ENCODE assay signal across 8 cellular contexts in the genomic region with DNA sequence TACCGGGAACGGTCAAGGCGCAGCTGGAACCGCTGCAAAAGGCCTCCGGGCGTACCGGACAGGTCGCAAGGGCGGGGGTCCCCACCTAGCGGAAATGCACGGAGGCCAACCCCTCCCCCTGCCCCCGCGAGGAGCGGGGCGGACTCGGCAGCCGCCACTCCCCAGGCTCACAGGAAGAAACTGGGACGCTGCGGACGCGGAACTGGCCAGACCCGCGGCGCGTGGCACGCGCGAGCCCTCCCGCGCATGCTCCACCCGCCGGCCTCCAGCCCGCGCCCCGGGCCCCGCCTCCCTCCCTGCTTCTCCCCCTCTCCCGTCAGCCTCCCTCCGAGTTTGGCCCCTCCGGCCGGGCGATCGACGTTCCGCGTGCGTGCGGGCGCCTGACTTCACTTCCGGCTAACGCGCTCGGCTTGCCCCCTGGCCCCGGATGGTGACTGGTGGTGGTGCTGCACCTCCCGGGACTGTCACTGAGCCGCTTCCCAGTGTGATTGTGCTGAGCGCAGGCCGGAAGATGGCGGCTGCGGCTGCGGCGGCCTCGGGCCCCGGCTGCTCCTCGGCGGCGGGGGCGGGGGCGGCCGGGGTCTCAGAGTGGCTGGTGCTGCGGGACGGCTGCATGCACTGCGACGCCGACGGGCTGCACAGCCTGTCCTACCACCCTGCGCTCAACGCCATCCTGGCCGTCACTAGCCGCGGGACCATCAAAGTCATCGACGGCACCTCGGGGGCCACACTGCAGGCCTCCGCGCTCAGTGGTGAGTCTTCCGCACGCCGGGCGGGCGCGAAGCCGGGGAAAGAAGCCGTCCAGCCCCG. TPM values are rescaled to one million over a fixed set of nuclear protein-coding genes. Genes with fewer than 3 reads are reported as not detected.
DNase-seq lines count a peak whose midpoint lies in the region; ATAC-seq and TF ChIP-seq lines count a peak whose summit lies in the region.

A gene with protein sequence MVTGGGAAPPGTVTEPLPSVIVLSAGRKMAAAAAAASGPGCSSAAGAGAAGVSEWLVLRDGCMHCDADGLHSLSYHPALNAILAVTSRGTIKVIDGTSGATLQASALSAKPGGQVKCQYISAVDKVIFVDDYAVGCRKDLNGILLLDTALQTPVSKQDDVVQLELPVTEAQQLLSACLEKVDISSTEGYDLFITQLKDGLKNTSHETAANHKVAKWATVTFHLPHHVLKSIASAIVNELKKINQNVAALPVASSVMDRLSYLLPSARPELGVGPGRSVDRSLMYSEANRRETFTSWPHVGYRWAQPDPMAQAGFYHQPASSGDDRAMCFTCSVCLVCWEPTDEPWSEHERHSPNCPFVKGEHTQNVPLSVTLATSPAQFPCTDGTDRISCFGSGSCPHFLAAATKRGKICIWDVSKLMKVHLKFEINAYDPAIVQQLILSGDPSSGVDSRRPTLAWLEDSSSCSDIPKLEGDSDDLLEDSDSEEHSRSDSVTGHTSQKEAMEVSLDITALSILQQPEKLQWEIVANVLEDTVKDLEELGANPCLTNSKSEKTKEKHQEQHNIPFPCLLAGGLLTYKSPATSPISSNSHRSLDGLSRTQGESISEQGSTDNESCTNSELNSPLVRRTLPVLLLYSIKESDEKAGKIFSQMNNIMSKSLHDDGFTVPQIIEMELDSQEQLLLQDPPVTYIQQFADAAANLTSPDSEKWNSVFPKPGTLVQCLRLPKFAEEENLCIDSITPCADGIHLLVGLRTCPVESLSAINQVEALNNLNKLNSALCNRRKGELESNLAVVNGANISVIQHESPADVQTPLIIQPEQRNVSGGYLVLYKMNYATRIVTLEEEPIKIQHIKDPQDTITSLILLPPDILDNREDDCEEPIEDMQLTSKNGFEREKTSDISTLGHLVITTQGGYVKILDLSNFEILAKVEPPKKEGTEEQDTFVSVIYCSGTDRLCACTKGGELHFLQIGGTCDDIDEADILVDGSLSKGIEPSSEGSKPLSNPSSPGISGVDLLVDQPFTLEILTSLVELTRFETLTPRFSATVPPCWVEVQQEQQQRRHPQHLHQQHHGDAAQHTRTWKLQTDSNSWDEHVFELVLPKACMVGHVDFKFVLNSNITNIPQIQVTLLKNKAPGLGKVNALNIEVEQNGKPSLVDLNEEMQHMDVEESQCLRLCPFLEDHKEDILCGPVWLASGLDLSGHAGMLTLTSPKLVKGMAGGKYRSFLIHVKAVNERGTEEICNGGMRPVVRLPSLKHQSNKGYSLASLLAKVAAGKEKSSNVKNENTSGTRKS (N-terminal part only) (plus strand): TSS at position 289 of the 810 bp plus-strand sequence. CDS start 139 bp downstream, at position 428.

- TF ChIP-seq CTCF in HFF-Myc (IDR thresholded peaks at IDR 0.05; ENCODE audit: low read depth, low read length, missing control alignments) (no peak), foreskin keratinocyte (conservative IDR thresholded peaks at IDR 0.05) (no peak), neural progenitor cell (IDR thresholded peaks at IDR 0.05) (no peak)

- peaks cover 20% of the 10 kb centered on the region for H3K4me1 Mint-ChIP-seq in neural progenitor cell

- DNase-seq in GM04503 (ENCODE audit: low read depth) (peak; percentile 79), HFF-Myc (ENCODE audit: extremely low read depth, low read depth) (peak; percentile 85), MV-4-11 (lab: John Stamatoyannopoulos, UW) (peak; percentile 95), SJSA1 (ENCODE audit: low read depth in 1 of 2, low spot score in 2 of 2) (peak; percentile 95 to 99), foreskin keratinocyte (peak; percentile 81 to 90), neural progenitor cell (ENCODE audit: low spot score) (peak; percentile 98)
- DNase-seq in activated naive CD4-positive, alpha-beta T cell (lab: John Stamatoyannopoulos, UW), result peak; percentile 80 to 88 (median 82)

- peak; percentile 86 for ATAC-seq in foreskin keratinocyte

- H3K36me3 Mint-ChIP-seq in neural progenitor cell, result peaks cover 5% of the 10 kb centered on the region

- H3K9ac ChIP-seq in neural progenitor cell (peak within 1 kb of the TSS; percentile 87), stomach smooth muscle (ENCODE audit: low read length in 2 of 2) (peak within 1 kb of the TSS; percentile 88 to 95)

- H3K9me3 ChIP-seq in SJSA1 (replicated peaks) (0 out of 2 replicates have a peak, but pooled peaks cover 2% of the 10 kb centered on the region), neural progenitor cell (ENCODE audit: low read depth) (no peaks in the 10 kb centered on the region), stomach smooth muscle (ENCODE audit: control insufficient read depth in 2 of 2, low read length in 2 of 2) (no peaks in the 10 kb centered on the region)

- peak within 1 kb of the TSS; percentile 94 for H3K4me3 Mint-ChIP-seq in neural progenitor cell

- no peaks in the 10 kb centered on the region for H3K9me3 Mint-ChIP-seq in neural progenitor cell

- no peaks in the 10 kb centered on the region for H3K27me3 Mint-ChIP-seq in neural progenitor cell (ENCODE audit: insufficient read depth, low read depth)

- H3K4me2 ChIP-seq in neural progenitor cell, result peak within 1 kb of the TSS; percentile 97

- H3K27me3 ChIP-seq in SJSA1 (replicated peaks) (no peaks in the 10 kb centered on the region), foreskin keratinocyte (no peaks in the 10 kb centered on the region), neural progenitor cell (no peaks in the 10 kb centered on the region), stomach smooth muscle (ENCODE audit: control insufficient read depth in 1 of 2, insufficient read depth in 2 of 2, low read length in 2 of 2) (no peaks in the 10 kb centered on the region)

- peak within 1 kb of the TSS; percentile 94 for H3K27ac Mint-ChIP-seq in neural progenitor cell

- peaks cover 26% of the 10 kb centered on the region for H3F3A ChIP-seq in neural progenitor cell (ENCODE audit: low read depth)

- peaks cover 48% of the 10 kb centered on the region for H3K79me2 ChIP-seq in neural progenitor cell (ENCODE audit: low read depth)

- H3K27ac ChIP-seq in SJSA1 (peak within 1 kb of the TSS; percentile 81), foreskin keratinocyte (peak within 1 kb of the TSS; percentile 67), neural progenitor cell (peak within 1 kb of the TSS; percentile 94), stomach smooth muscle (ENCODE audit: low read length) (peak within 1 kb of the TSS; percentile 92)

- peak within 1 kb of the TSS; percentile 67 for H2AFZ ChIP-seq in neural progenitor cell (replicated peaks)

- peaks cover 22% of the 10 kb centered on the region for H4K20me1 ChIP-seq in neural progenitor cell (ENCODE audit: low read depth)

- H3K36me3 ChIP-seq in SJSA1 (peaks cover 32% of the 10 kb centered on the region), neural progenitor cell (no peaks in the 10 kb centered on the region), stomach smooth muscle (ENCODE audit: control insufficient read depth in 2 of 2, insufficient read depth in 2 of 2, low read length in 2 of 2) (no peaks in the 10 kb centered on the region)

- peaks cover 10% of the 10 kb centered on the region for H3K4me1 ChIP-seq in SJSA1 (replicated peaks)
- peaks cover 15% of the 10 kb centered on the region for H3K4me1 ChIP-seq in foreskin keratinocyte
- peaks cover 9% of the 10 kb centered on the region for H3K4me1 ChIP-seq in neural progenitor cell
- peaks cover 9% of the 10 kb centered on the region for H3K4me1 ChIP-seq in stomach smooth muscle (ENCODE audit: control insufficient read depth, insufficient read depth, low read length)

- H3K4me3 ChIP-seq in HFF-Myc (replicated peaks; ENCODE audit: low read depth, low read length), result peak within 1 kb of the TSS; percentile 96
- H3K4me3 ChIP-seq in SJSA1, result peak within 1 kb of the TSS; percentile 95
- peak within 1 kb of the TSS; percentile 95 for H3K4me3 ChIP-seq in neural progenitor cell
- peak within 1 kb of the TSS; percentile 64 to 95 for H3K4me3 ChIP-seq in stomach smooth muscle (ENCODE audit: low read length in 2 of 2)

RNA-seq across cellular contexts. Expression of the gene that starts here (rescaled TPM):
- 42.3 and 68.4 TPM in 2 replicates for total RNA-seq in SJSA1 (2014; rRNA removed; shearing (Covaris generic))
- total RNA-seq in foreskin keratinocyte (52.1 and 54.6 TPM in 2 replicates), neural progenitor cell (ENCODE audit: low replicate concordance) (69.4 and 105 TPM in 2 replicates)
- polyA plus RNA-seq in foreskin keratinocyte, result 8.5 and 9.8 TPM in 2 replicates

Comparison
In these comparisons a context has a peak if more than half of its experiments do, and no peak if none do; other contexts are left out.
1. Peak in every context shown above with its lines: DNase-seq, ATAC-seq, H3K4me3 ChIP-seq and H3K27ac ChIP-seq.